In the genomic region with DNA sequence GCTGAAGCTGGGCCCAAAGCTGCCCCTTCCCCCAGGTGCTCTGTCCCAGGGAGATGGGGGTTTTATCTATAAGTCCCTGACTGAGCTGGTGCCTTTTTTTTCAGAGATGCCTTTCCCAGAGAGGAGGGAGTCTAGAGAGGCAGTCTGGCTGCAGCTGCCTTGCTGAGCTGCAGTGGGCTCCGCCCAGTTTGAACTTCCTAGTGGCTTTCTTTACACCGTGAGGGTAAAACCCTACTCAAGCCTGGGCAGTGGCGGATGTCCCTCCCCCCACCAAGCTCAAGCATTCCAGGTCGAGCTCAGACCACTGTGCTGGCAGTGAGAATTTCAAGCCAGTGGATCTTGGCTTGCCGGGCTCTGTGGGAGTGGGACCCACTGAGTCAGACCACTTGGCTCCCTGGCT, we compare ENCODE assay signal across 16 cellular contexts. TPM values are rescaled to one million over a fixed set of nuclear protein-coding genes. Genes with fewer than 3 reads are reported as not detected.
DNase-seq lines count a peak whose midpoint lies in the region; ATAC-seq, FAIRE-seq and TF ChIP-seq lines count a peak whose summit lies in the region.
"Had no signal": no experiment of that assay in that cellular context is flagged by ENCODE, and none has a peak within 500 bp of the region (broad histone marks: within the 10 kb centered on the region; RNA-seq: fewer than 3 reads in every experiment).

No MANE protein-coding gene starts in this region.

- H3K27me3 ChIP-seq in GM12878 (replicated peaks in 1 of 2; ENCODE audit: control insufficient read depth in 2 of 2, insufficient read depth in 2 of 2, low read length in 1 of 2) (no peaks in the 10 kb centered on the region), Peyer's patch (no peaks in the 10 kb centered on the region)

- no peak for TF ChIP-seq CTCF in GM12878 (IDR thresholded peaks at IDR 0.05 in 2 of 3, conservative IDR thresholded peaks at IDR 0.05 in 1 of 3; ENCODE audit: control insufficient read depth in 2 of 3, extremely low read depth in 1 of 3, insufficient read depth in 1 of 3, low read depth in 3 of 3, low read length in 3 of 3)
- TF ChIP-seq CTCF in Peyer's patch (IDR thresholded peaks at IDR 0.05): no peak

- RAD21 ChIA-PET in GM12878 (lab: Charles Lee; ENCODE audit: unreplicated experiment): no interaction called here

- H3K4me1 ChIP-seq in GM12878 (ENCODE audit: control insufficient read depth, insufficient read depth, low read length) (no peaks in the 10 kb centered on the region), Peyer's patch (no peaks in the 10 kb centered on the region)
- H3K4me1 ChIP-seq: Caco-2 had no signal

- H3K4me2 ChIP-seq in GM12878 (ENCODE audit: control insufficient read depth, insufficient read depth): no peak overlapping the region

- H4K20me1 ChIP-seq in GM12878 (ENCODE audit: control insufficient read depth, insufficient read depth): no peaks in the 10 kb centered on the region

- CTCF ChIA-PET in GM12878 (lab: Yijun Ruan, JAX): interaction anchor here (1.9 kb wide), 1 partner anchor 17 kb away, joined by 13 read pairs; no protein-coding TSS in a partner anchor

- no peak for FAIRE-seq in GM12878 (lab: Jason Lieb, UNC)
- FAIRE-seq: H54 had no signal

- DNase-seq in NCI-H748 (lab: John Stamatoyannopoulos, UW; ENCODE audit: unreplicated experiment) (peak; percentile 34), NCI-H748 treated with DMSO at 0.1 percent for 48 hours (lab: John Stamatoyannopoulos, UW) (no peak), HT1080 (ENCODE audit: low read depth) (peak; percentile 17), GM12878 (ENCODE audit: low read depth, low spot score) (no peak), Peyer's patch (no peak), NCI-H146 treated with DMSO at 0.1 percent for 48 hours (lab: John Stamatoyannopoulos, UW; ENCODE audit: unreplicated experiment) (no peak)
- DNase-seq: Caco-2; CD8-positive, alpha-beta T cell; DND-41; GF-D8; KG1 had no signal

- SMC1A ChIA-PET in GM12878 (lab: Charles Lee; ENCODE audit: uncharacterized antibody, unreplicated experiment): interaction anchor here (1.9 kb wide), 1 partner anchor 21 kb away, joined by 4 read pairs; no protein-coding TSS in a partner anchor

- POLR2A ChIA-PET in GM12878 (lab: Charles Lee): interaction anchor here (1.0 kb wide), 1 partner anchor 21 kb away, joined by 3 read pairs; no protein-coding TSS in a partner anchor

- TF ChIP-seq RAD21 in GM12878 (IDR thresholded peaks at IDR 0.05; ENCODE audit: insufficient read depth, low read depth, low read length): no peak

- TF ChIP-seq EP300 in GM12878 (IDR thresholded peaks at IDR 0.05; ENCODE audit: borderline replicate concordance in 1 of 2, control insufficient read depth in 1 of 2, low read depth in 2 of 2, low read length in 2 of 2): no peak

- in situ Hi-C loops in GM12878 (cut with MboI): no loop called here

- intact Hi-C loops in GM12878 (cut with micrococcal nuclease; ENCODE audit: unreplicated experiment): no loop called here

- H3K9ac ChIP-seq in GM12878 (ENCODE audit: control insufficient read depth, insufficient read depth, low read length): no peak overlapping the region

- H3K36me3 ChIP-seq in GM12878 (ENCODE audit: control insufficient read depth in 2 of 2, insufficient read depth in 2 of 2, low read length in 1 of 2) (no peaks in the 10 kb centered on the region), Peyer's patch (no peaks in the 10 kb centered on the region)

- H3K27ac ChIP-seq in GM12878 (ENCODE audit: control insufficient read depth, insufficient read depth): no peak overlapping the region
- no peak overlapping the region for H3K27ac ChIP-seq in Peyer's patch
- H3K27ac ChIP-seq: 22Rv1 had no signal

- ATAC-seq in GM12878: peak; percentile 63
- no peak for ATAC-seq in GM21515 (IDR thresholded peaks at IDR 0.05; ENCODE audit: unreplicated experiment)
- ATAC-seq: CD8-positive, alpha-beta T cell had no signal

- no peaks in the 10 kb centered on the region for H3K79me2 ChIP-seq in GM12878 (ENCODE audit: control insufficient read depth, insufficient read depth, low read length)

- no TSS peak for BruUV-seq in GM12878 (replicated peaks; lab: Mats Ljungman, UMichigan)

- H3K4me3 ChIP-seq in GM12878 (no peak overlapping the region), Peyer's patch (no peak overlapping the region)

- H3K9me3 ChIP-seq in GM12878 (replicated peaks; ENCODE audit: control insufficient read depth, insufficient read depth, low read length) (no peaks in the 10 kb centered on the region; the same call in 2 of the 3 replicates), Peyer's patch (peaks cover 0 to 6% (median 0%) of the 10 kb centered on the region in 4 donors)
- H3K9me3 ChIP-seq: Caco-2 had no signal

- TF ChIP-seq POLR2A in GM12878 (IDR thresholded peaks at IDR 0.05; ENCODE audit: low read depth, low read length): no peak
- no peak for TF ChIP-seq POLR2A in Peyer's patch (IDR thresholded peaks at IDR 0.05)

- WGBS in GM12878 (ENCODE audit: insufficient coverage, insufficient replicate concordance, low lambda C conversion rate, missing lambda C conversion rate): 32% methylated on average over 5 of the region's 5 CpGs

- no peak overlapping the region for H2AFZ ChIP-seq in GM12878 (ENCODE audit: control insufficient read depth, low read depth, low read length)

TF ChIP-seq in GM12878, 131 proteins besides CTCF, POLR2A, EP300 and RAD21 (continues in another document):
- TF ChIP-seq TBL1XR1 (IDR thresholded peaks at IDR 0.05; ENCODE audit: low read depth, low read length) (no peak), POLR2AphosphoS2 (IDR thresholded peaks at IDR 0.05; ENCODE audit: low read depth, low read length) (no peak), CHD4 (IDR thresholded peaks at IDR 0.05) (no peak), CREB1 (IDR thresholded peaks at IDR 0.05; ENCODE audit: low read depth) (no peak), SMAD5 (IDR thresholded peaks at IDR 0.05; ENCODE audit: low read depth) (no peak), BHLHE40 (IDR thresholded peaks at IDR 0.05; ENCODE audit: borderline replicate concordance in 1 of 2, low read depth in 2 of 2, low read length in 1 of 2) (no peak), HDGF (IDR thresholded peaks at IDR 0.05) (no peak), RCOR1 (conservative IDR thresholded peaks at IDR 0.05; ENCODE audit: low read depth, low read length) (no peak)
- TF ChIP-seq, protein P1, sequence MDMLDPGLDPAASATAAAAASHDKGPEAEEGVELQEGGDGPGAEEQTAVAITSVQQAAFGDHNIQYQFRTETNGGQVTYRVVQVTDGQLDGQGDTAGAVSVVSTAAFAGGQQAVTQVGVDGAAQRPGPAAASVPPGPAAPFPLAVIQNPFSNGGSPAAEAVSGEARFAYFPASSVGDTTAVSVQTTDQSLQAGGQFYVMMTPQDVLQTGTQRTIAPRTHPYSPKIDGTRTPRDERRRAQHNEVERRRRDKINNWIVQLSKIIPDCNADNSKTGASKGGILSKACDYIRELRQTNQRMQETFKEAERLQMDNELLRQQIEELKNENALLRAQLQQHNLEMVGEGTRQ (IDR thresholded peaks at IDR 0.05; ENCODE audit: borderline replicate concordance, low read depth, low read length): no peak
- TF ChIP-seq, protein P2, sequence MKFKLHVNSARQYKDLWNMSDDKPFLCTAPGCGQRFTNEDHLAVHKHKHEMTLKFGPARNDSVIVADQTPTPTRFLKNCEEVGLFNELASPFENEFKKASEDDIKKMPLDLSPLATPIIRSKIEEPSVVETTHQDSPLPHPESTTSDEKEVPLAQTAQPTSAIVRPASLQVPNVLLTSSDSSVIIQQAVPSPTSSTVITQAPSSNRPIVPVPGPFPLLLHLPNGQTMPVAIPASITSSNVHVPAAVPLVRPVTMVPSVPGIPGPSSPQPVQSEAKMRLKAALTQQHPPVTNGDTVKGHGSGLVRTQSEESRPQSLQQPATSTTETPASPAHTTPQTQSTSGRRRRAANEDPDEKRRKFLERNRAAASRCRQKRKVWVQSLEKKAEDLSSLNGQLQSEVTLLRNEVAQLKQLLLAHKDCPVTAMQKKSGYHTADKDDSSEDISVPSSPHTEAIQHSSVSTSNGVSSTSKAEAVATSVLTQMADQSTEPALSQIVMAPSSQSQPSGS (IDR thresholded peaks at IDR 0.05; ENCODE audit: low read length): no peak

RNA-seq across cellular contexts. Expression of a gene that starts 41.3 kb away (rescaled TPM):
- total RNA-seq in HT1080 (2014; rRNA removed; shearing (Covaris generic)): 0.45 and 0.80 TPM in 2 replicates
- 0.53 and 0.80 TPM in 2 replicates for polyA plus RNA-seq in HT1080 (2015; cell fraction: cytosol; rRNA removed)
- 1.6 and 1.9 TPM in 2 replicates for polyA plus RNA-seq in HT1080 (2015; cell fraction: nucleus; rRNA removed)
- 0.13 and 0.42 TPM in 2 replicates for total RNA-seq in GM12878 (2013; cell fraction: nucleolus; rRNA removed)
- total RNA-seq in GM12878 (2014; rRNA removed): 0.05 and 0.06 TPM in 2 replicates
- total RNA-seq in GM12878 (2014; rRNA removed; fragmentation: Illumina TruSeq; extraction: Trizol): 0.09 and 0.13 TPM in 2 replicates
- 0.13 TPM in 1 of 2 replicates, not detected in the other for total RNA-seq in GM12878 (2021)
- polyA plus RNA-seq in GM12878 (2011; ENCODE audit: low read depth): 0.09 TPM
- polyA plus RNA-seq in GM12878 (2011; rRNA removed): 0.07 and 0.08 TPM in 2 replicates
- 0.01 and 0.02 TPM in 2 replicates for polyA plus RNA-seq in GM12878 (2011; cell fraction: cytosol; rRNA removed)
- polyA plus RNA-seq in GM12878 (2011; cell fraction: nucleus; rRNA removed): 0.07 TPM in 2 replicates
- not detected in 2 replicates for polyA plus RNA-seq in GM12878 (2012)
- 0.07 and 0.14 TPM in 2 replicates for polyA plus RNA-seq in GM12878 (2014; fragmentation: Illumina TruSeq; extraction: Trizol)
- under 1 TPM; 0.08 to 0.11 TPM for polyA plus RNA-seq in GM12878 (2014; fragmentation: Nextera tagmentation; extraction: Ambion mirVana)
- 0.04 and 0.06 TPM in 2 replicates for polyA plus RNA-seq in GM12878 (2014; rRNA removed)
- polyA plus RNA-seq in GM12878 (2016; fragmentation: Nextera tagmentation; extraction: Ambion mirVana): not detected
- polyA minus RNA-seq in GM12878 (2011; rRNA and poly(A)+ RNA removed): 0.15 TPM in 1 of 2 replicates, not detected in the other
- polyA minus RNA-seq in GM12878 (2011; cell fraction: cytosol; rRNA and poly(A)+ RNA removed): not detected in 2 replicates
- 0.19 TPM in 1 of 2 replicates, not detected in the other for polyA minus RNA-seq in GM12878 (2011; cell fraction: nucleus; rRNA and poly(A)+ RNA removed)
- total RNA-seq in Peyer's patch: not detected
- polyA plus RNA-seq: CD14-positive monocyte, IgD-negative memory B cell had no signal

Comparison
In these comparisons a context has a peak if more than half of its experiments do, and no peak if none do; other contexts are left out.
1. DNase-seq: peak in NCI-H748 (single experiment) and HT1080 (single experiment); none in NCI-H748 treated with DMSO at 0.1 percent for 48 hours (single experiment), GM12878 (single experiment), Peyer's patch (0 of 3) and NCI-H146 treated with DMSO at 0.1 percent for 48 hours (single experiment).